Comparison of ENCODE assay signal across 13 cellular contexts in the genomic region with DNA sequence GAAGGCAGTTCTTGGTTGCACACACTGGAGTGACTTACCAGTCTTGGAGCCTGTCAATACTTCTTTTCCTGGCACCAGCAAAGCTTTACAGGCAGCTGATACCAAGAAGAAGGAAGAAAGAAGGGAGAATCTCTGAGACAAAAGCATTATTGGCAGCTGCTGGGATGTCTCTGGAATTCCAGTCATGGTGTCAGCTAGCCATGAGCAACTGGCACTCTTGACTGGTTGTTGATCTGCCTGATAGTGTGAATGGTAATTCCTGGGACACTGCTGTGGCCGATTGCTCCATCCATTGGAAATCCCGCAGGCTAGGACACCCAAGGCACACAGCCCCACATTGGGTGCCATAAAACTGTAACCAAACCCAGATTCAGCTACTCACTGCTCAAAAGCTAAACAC.
"Had no signal": no experiment of that assay in that cellular context is flagged by ENCODE, and none has a peak within 500 bp of the region (broad histone marks: within the 10 kb centered on the region; RNA-seq: fewer than 3 reads in every experiment).

No MANE protein-coding gene starts in this region.

- H3K9me3 ChIP-seq: neutrophil, sigmoid colon, spleen, thyroid gland had no signal

- DNase-seq: activated CD4-positive, alpha-beta memory T cell treated with anti-CD3 and anti-CD28 coated beads for 36 hours; activated naive CD4-positive, alpha-beta T cell treated with anti-CD3 and anti-CD28 coated beads for 36 hours; activated T-cell treated with anti-CD3 and anti-CD28 coated beads, Interleukin-2, amount 50 U/mL, for 1 hour; hypothalamus; midbrain; sigmoid colon; spleen; stimulated activated naive CD4-positive, alpha-beta T cell; thyroid gland; WERI-Rb-1 had no signal

- H3K4me3 ChIP-seq: coronary artery, lung, sigmoid colon, spleen, thyroid gland had no signal

- H3K27ac ChIP-seq: coronary artery, neutrophil, sigmoid colon, spleen, thyroid gland, WERI-Rb-1 had no signal

- H3K4me1 ChIP-seq: sigmoid colon, spleen, thyroid gland had no signal

- H3K27me3 ChIP-seq: neutrophil, sigmoid colon, thyroid gland had no signal

- H3K36me3 ChIP-seq: neutrophil, sigmoid colon, spleen, thyroid gland, WERI-Rb-1 had no signal
